In genomic region chr13:108993346-108993745, GRCh38 we compare ENCODE assay signal across 25 cellular contexts.
DNase-seq lines count a peak whose midpoint lies in the region; ATAC-seq and TF ChIP-seq lines count a peak whose summit lies in the region.
"Had no signal": no experiment of that assay in that cellular context is flagged by ENCODE, and none has a peak within 500 bp of the region (broad histone marks: within the 10 kb centered on the region; RNA-seq: fewer than 3 reads in every experiment).

No MANE protein-coding gene starts in this region.

- ATAC-seq in RWPE2 (ENCODE audit: low read depth) (peak; percentile 58; the same call in 2 of the 3 replicates), GM18517 (IDR thresholded peaks at IDR 0.05; ENCODE audit: unreplicated experiment) (no peak)
- ATAC-seq: A549; activated CD8-positive, alpha-beta T cell treated with anti-CD3 and anti-CD28 coated beads, Interleukin-2, amount 10 ng/mL, durations not matched to agents 7 days and 5 days; left ventricle myocardium superior; Panc1; psoas muscle had no signal

- TF ChIP-seq CTCF in HL-60 (IDR thresholded peaks at IDR 0.05; ENCODE audit: insufficient read depth, low read length) (no peak), RWPE2 (IDR thresholded peaks at IDR 0.05; ENCODE audit: poor library complexity, severe bottlenecking) (no peak)

- DNase-seq in AG08395 (ENCODE audit: low spot score), result peak; percentile 15
- DNase-seq in HL-60 (ENCODE audit: low read depth in 1 of 2, low spot score in 1 of 2), result peak; percentile 8 to 23
- no peak for DNase-seq in RWPE2 (ENCODE audit: low spot score)
- DNase-seq in epithelial cell of prostate (ENCODE audit: low read depth, low spot score), result no peak
- DNase-seq in NCI-H1694 (lab: John Stamatoyannopoulos, UW), result no peak
- DNase-seq in HK-2 (ENCODE audit: unreplicated experiment), result no peak
- no peak for DNase-seq in NK-92 treated with Interleukin-12 subunit alpha and Interleukin-12 subunit beta, amount 100 ng/mL, for 24 hours (lab: John Stamatoyannopoulos, UW)
- DNase-seq: activated CD8-positive, alpha-beta T cell treated with anti-CD3 and anti-CD28 coated beads, Interleukin-2, amount 10 ng/mL, durations not matched to agents 7 days and 5 days; activated naive CD8-positive, alpha-beta T cell treated with anti-CD3 and anti-CD28 coated beads for 36 hours; activated T-cell treated with anti-CD3 and anti-CD28 coated beads, Interleukin-2, amount 50 U/mL, for 48 hours; dorsolateral prefrontal cortex; GDM1; glutamatergic neuron; KBM-7; left ventricle myocardium superior; NCI-H1105; NCI-H526; psoas muscle; SK-N-SH; stimulated activated CD4-positive, alpha-beta T cell treated with anti-CD3 and anti-CD28 coated beads, Interleukin-4, amount 100 ng/mL, for 1 hour; T-helper 9 cell had no signal

- H3K4me3 ChIP-seq in HL-60 (replicated peaks; ENCODE audit: insufficient read depth, low read length) (no peak overlapping the region), RWPE2 (ENCODE audit: severe bottlenecking) (no peak overlapping the region)
- H3K4me3 ChIP-seq: A549, dorsolateral prefrontal cortex, psoas muscle, smooth muscle cell had no signal

- no peaks in the 10 kb centered on the region for H3K9me3 ChIP-seq in RWPE2 (ENCODE audit: severe bottlenecking)
- H3K9me3 ChIP-seq: A549, psoas muscle, SK-N-SH had no signal

- no peaks in the 10 kb centered on the region for H3K36me3 ChIP-seq in RWPE2 (ENCODE audit: low read depth)

- H3K27ac ChIP-seq in HL-60 (replicated peaks), result no peak overlapping the region
- H3K27ac ChIP-seq in RWPE2 (ENCODE audit: poor library complexity, severe bottlenecking), result no peak overlapping the region
- peak overlapping the region; percentile 25 for H3K27ac ChIP-seq in epithelial cell of prostate
- H3K27ac ChIP-seq: A549, dorsolateral prefrontal cortex, psoas muscle had no signal

- H3K27me3 ChIP-seq in HL-60 (ENCODE audit: insufficient read depth, poor library complexity, severe bottlenecking), result no peaks in the 10 kb centered on the region
- no peaks in the 10 kb centered on the region for H3K27me3 ChIP-seq in RWPE2 (ENCODE audit: insufficient read depth, poor library complexity, severe bottlenecking)
- H3K27me3 ChIP-seq: dorsolateral prefrontal cortex had no signal

- H3K4me1 ChIP-seq in RWPE2 (ENCODE audit: insufficient read depth, poor library complexity, severe bottlenecking), result no peaks in the 10 kb centered on the region
- H3K4me1 ChIP-seq: A549, psoas muscle had no signal

Comparison
In these comparisons a context has a peak if more than half of its experiments do, and no peak if none do; other contexts are left out.
1. DNase-seq: peak in AG08395 (single experiment) and HL-60 (2 of 2); none in RWPE2 (single experiment), epithelial cell of prostate (single experiment), NCI-H1694 (single experiment), HK-2 (single experiment) and NK-92 treated with Interleukin-12 subunit alpha and Interleukin-12 subunit beta, amount 100 ng/mL, for 24 hours (single experiment).